In the genomic region with DNA sequence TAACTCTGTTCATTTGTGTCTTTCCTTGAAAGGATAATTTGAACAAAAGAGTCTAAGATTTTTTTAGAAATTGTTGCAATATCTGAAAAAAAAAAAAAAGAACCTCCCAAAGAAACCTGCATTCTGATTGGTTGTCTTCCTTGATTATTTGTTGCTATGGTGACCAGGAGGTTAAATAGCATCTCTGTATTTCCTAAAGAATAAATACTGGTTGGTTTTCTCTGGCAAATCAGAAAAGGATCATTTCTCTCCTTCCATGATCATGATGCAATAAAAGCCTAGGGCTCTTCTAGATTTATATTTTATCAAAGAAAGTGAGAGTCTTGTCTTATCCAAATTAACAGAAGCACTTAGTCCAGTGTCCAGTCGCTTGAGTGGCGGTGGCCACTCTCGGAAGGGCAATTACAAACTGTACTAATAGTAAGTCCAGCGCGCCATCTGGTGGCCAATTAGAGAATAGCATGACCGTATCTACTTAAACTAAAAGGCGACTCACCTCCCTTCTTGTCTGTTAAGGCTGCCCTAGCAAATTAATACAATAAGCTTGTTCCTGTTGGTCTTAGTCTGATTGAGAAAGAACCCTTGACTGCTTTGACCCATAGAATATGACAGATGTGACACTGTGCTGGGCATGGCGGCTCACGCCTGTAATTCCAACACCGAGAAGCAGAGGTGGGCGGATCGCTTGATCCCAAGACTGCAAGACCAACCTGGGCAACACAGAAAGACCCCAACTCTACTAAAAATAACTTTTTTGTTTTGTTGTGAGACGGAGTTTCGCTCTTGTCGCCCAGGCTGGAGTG, we compare ENCODE assay signal across 8 cellular contexts. TPM values are rescaled to one million over a fixed set of nuclear protein-coding genes. Genes with fewer than 3 reads are reported as not detected.
DNase-seq lines count a peak whose midpoint lies in the region; ATAC-seq lines count a peak whose summit lies in the region.

No MANE protein-coding gene starts in this region.

- POLR2A ChIA-PET in activated naive CD8-positive, alpha-beta T cell treated with anti-CD3 and anti-CD28 coated beads, Interleukin-2, amount 10 ng/mL, durations not matched to agents 7 days and 5 days (lab: Charles Lee), result interaction anchor here (0.6 to 0.7 kb wide), 4 partner anchors 29 to 858 kb away, joined by 3 to 6 read pairs (median 4); no protein-coding TSS in a partner anchor

- H3K27ac Mint-ChIP-seq in activated naive CD8-positive, alpha-beta T cell treated with anti-CD3 and anti-CD28 coated beads, Interleukin-2, amount 10 ng/mL, durations not matched to agents 7 days and 5 days, result no peak overlapping the region

- ATAC-seq in activated naive CD8-positive, alpha-beta T cell treated with anti-CD3 and anti-CD28 coated beads, Interleukin-2, amount 10 ng/mL, durations not matched to agents 7 days and 5 days (ENCODE audit: low read depth), result peak; percentile 44
- ATAC-seq in Right ventricle myocardium inferior (peak; percentile 86), HG02852 (IDR thresholded peaks at IDR 0.05; ENCODE audit: unreplicated experiment) (no peak)

- intact Hi-C loops in Right ventricle myocardium inferior (cut with DNase I) (loop anchor here (1.0 kb wide), 1 partner anchor 13 kb away; no protein-coding TSS in a partner anchor), posterior vena cava (cut with DNase I) (no loop called here)

- H3K27me3 Mint-ChIP-seq in activated naive CD8-positive, alpha-beta T cell treated with anti-CD3 and anti-CD28 coated beads, Interleukin-2, amount 10 ng/mL, durations not matched to agents 7 days and 5 days, result peaks cover 2% of the 10 kb centered on the region

- DNase-seq in GM03348 (ENCODE audit: low spot score), result peak; percentile 88
- peak; percentile 80 for DNase-seq in NCI-H1417 treated with DMSO at 0.1 percent for 48 hours (lab: John Stamatoyannopoulos, UW)
- DNase-seq in SW 1271 (lab: John Stamatoyannopoulos, UW), result peak; percentile 61 to 86
- peak; percentile 74 for DNase-seq in activated naive CD8-positive, alpha-beta T cell treated with anti-CD3 and anti-CD28 coated beads, Interleukin-2, amount 10 ng/mL, durations not matched to agents 7 days and 5 days
- peak; percentile 95 for DNase-seq in Right ventricle myocardium inferior (ENCODE audit: missing footprints)
- peak; percentile 97 for DNase-seq in posterior vena cava (ENCODE audit: low spot score)
- peak; percentile 90 for DNase-seq in ureter (ENCODE audit: low spot score)

- H3K4me3 Mint-ChIP-seq in activated naive CD8-positive, alpha-beta T cell treated with anti-CD3 and anti-CD28 coated beads, Interleukin-2, amount 10 ng/mL, durations not matched to agents 7 days and 5 days, result peak overlapping the region; percentile 16

- no peaks in the 10 kb centered on the region for H3K36me3 Mint-ChIP-seq in activated naive CD8-positive, alpha-beta T cell treated with anti-CD3 and anti-CD28 coated beads, Interleukin-2, amount 10 ng/mL, durations not matched to agents 7 days and 5 days

- H3K4me1 Mint-ChIP-seq in activated naive CD8-positive, alpha-beta T cell treated with anti-CD3 and anti-CD28 coated beads, Interleukin-2, amount 10 ng/mL, durations not matched to agents 7 days and 5 days, result peaks cover 11% of the 10 kb centered on the region

- H3K9me3 Mint-ChIP-seq in activated naive CD8-positive, alpha-beta T cell treated with anti-CD3 and anti-CD28 coated beads, Interleukin-2, amount 10 ng/mL, durations not matched to agents 7 days and 5 days, result peaks cover 5% of the 10 kb centered on the region

RNA-seq across cellular contexts. Expression of a gene that starts 47.0 kb away (rescaled TPM):
- total RNA-seq in activated naive CD8-positive, alpha-beta T cell treated with anti-CD3 and anti-CD28 coated beads, Interleukin-2, amount 10 ng/mL, durations not matched to agents 7 days and 5 days, result under 1 TPM; 0.22 to 0.23 TPM
- total RNA-seq in Right ventricle myocardium inferior, result 0.68 TPM
- total RNA-seq in posterior vena cava, result 1 to 10 TPM; 1.8 to 3.8 TPM
- 1.1 TPM for total RNA-seq in ureter

RNA-seq across cellular contexts. Expression of a gene that starts 58.5 kb away (rescaled TPM):
- total RNA-seq in activated naive CD8-positive, alpha-beta T cell treated with anti-CD3 and anti-CD28 coated beads, Interleukin-2, amount 10 ng/mL, durations not matched to agents 7 days and 5 days, result 100 to 1,000 TPM; 485 to 503 TPM
- total RNA-seq in Right ventricle myocardium inferior (378 TPM), posterior vena cava (100 to 1,000 TPM; 182 to 244 TPM), ureter (253 TPM)
